Comparison of ENCODE assay signal across 8 cellular contexts in the genomic region with DNA sequence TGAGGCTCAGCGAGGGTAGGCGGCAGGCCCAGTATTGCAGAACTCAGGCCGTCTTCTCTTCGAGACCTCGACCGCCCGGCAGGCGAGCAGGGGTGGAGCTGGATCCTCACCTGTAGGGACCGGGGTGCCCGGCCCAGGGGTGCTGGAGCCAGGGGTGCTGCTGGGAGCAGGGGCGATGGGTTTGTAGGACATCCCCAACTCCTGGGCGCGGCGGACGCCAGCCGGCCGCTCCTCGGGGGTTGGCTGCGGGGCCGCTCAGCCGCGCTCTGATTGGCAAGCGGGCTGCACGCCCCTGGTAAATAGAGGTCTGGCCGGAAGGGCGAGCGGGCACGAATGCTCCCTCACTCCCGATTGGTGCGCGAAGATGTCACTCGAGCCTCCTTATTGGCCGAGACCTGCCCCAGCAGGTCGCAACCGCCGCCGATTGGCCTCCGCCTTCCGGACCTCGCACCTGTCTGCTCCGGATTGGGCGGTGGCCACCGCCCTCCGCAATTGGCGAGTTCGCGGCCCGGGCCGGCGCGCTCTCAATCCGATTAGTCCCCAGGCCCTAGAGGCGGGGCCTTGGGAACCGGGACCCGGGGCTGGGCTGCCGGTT. TPM values are rescaled to one million over a fixed set of nuclear protein-coding genes. Genes with fewer than 3 reads are reported as not detected.
DNase-seq lines count a peak whose midpoint lies in the region; ATAC-seq lines count a peak whose summit lies in the region.

A gene with protein sequence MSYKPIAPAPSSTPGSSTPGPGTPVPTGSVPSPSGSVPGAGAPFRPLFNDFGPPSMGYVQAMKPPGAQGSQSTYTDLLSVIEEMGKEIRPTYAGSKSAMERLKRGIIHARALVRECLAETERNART (minus strand): TSS at position 272 of the 595 bp plus-strand sequence. CDS start 80 bp downstream, at position 192.

- H4K8ac ChIP-seq in mesendoderm (ENCODE audit: low read depth, low read length): no peak within 1 kb of the TSS

- H3K4me3 ChIP-seq in NT2/D1 (ENCODE audit: insufficient read length, low read depth) (peak within 1 kb of the TSS; percentile 97), endocrine pancreas (ENCODE audit: control insufficient read depth, insufficient read depth, low read length) (no peak within 1 kb of the TSS), mesendoderm (ENCODE audit: low read length) (peak within 1 kb of the TSS; percentile 86)

- ATAC-seq in GM21381 (IDR thresholded peaks at IDR 0.05; ENCODE audit: unreplicated experiment): peak; percentile 69
- ATAC-seq in activated CD8-positive, alpha-beta memory T cell treated with anti-CD3 and anti-CD28 coated beads, Interleukin-2, amount 10 ng/mL, durations not matched to agents 7 days and 5 days: peak; percentile 80

- H3K36me3 ChIP-seq in NT2/D1 (ENCODE audit: insufficient read depth, insufficient read length, low read length) (peaks cover 16% of the 10 kb centered on the region), endocrine pancreas (ENCODE audit: control insufficient read depth, insufficient read depth, low read length) (no peaks in the 10 kb centered on the region), mesendoderm (ENCODE audit: control insufficient read depth, insufficient read depth, low read length) (no peaks in the 10 kb centered on the region)

- H3K4ac ChIP-seq in mesendoderm (ENCODE audit: low read depth, low read length): no peak within 1 kb of the TSS

- H3K27me3 ChIP-seq in NT2/D1 (ENCODE audit: insufficient read depth, insufficient read length) (peaks cover 12% of the 10 kb centered on the region), endocrine pancreas (ENCODE audit: control insufficient read depth, insufficient read depth, low read length) (no peaks in the 10 kb centered on the region), mesendoderm (ENCODE audit: insufficient read depth, low read length, poor library complexity) (no peaks in the 10 kb centered on the region)

- H3K9me3 Mint-ChIP-seq in activated CD8-positive, alpha-beta memory T cell treated with anti-CD3 and anti-CD28 coated beads, Interleukin-2, amount 10 ng/mL, durations not matched to agents 7 days and 5 days (ENCODE audit: low read depth): no peaks in the 10 kb centered on the region

- H3K36me3 Mint-ChIP-seq in activated CD8-positive, alpha-beta memory T cell treated with anti-CD3 and anti-CD28 coated beads, Interleukin-2, amount 10 ng/mL, durations not matched to agents 7 days and 5 days: peaks cover 10% of the 10 kb centered on the region

- H3K4me2 ChIP-seq in mesendoderm (ENCODE audit: low read length): peak within 1 kb of the TSS; percentile 92

- H3K23ac ChIP-seq in mesendoderm (ENCODE audit: low read length): peak within 1 kb of the TSS; percentile 80

- no CpG with 5 or more reads among the region's 56 CpGs for WGBS in mesendoderm (ENCODE audit: extremely low coverage, insufficient coverage, low lambda C conversion rate)

- no peaks in the 10 kb centered on the region for H3K79me2 ChIP-seq in mesendoderm (ENCODE audit: control insufficient read depth, insufficient read depth, low read length)

- H2BK120ac ChIP-seq in mesendoderm (ENCODE audit: low read depth, low read length): no peak within 1 kb of the TSS

- H3K27ac Mint-ChIP-seq in activated CD8-positive, alpha-beta memory T cell treated with anti-CD3 and anti-CD28 coated beads, Interleukin-2, amount 10 ng/mL, durations not matched to agents 7 days and 5 days: peak within 1 kb of the TSS; percentile 94

- H2AK5ac ChIP-seq in mesendoderm (ENCODE audit: low read length): no peak within 1 kb of the TSS

- H3K4me1 ChIP-seq in NT2/D1 (ENCODE audit: insufficient read depth, insufficient read length): peaks cover 25% of the 10 kb centered on the region
- H3K4me1 ChIP-seq in endocrine pancreas (ENCODE audit: control insufficient read depth, insufficient read depth, low read length): no peaks in the 10 kb centered on the region
- peaks cover 10% of the 10 kb centered on the region for H3K4me1 ChIP-seq in mesendoderm (ENCODE audit: control insufficient read depth, low read depth, low read length)

- H3K27ac ChIP-seq in mesendoderm (ENCODE audit: low read depth, low read length): peak within 1 kb of the TSS; percentile 90

- H3K27me3 Mint-ChIP-seq in activated CD8-positive, alpha-beta memory T cell treated with anti-CD3 and anti-CD28 coated beads, Interleukin-2, amount 10 ng/mL, durations not matched to agents 7 days and 5 days: peaks cover 14% of the 10 kb centered on the region

- peak within 1 kb of the TSS; percentile 86 for H3K9ac ChIP-seq in NT2/D1 (ENCODE audit: insufficient read length, low read depth)
- H3K9ac ChIP-seq in endocrine pancreas (ENCODE audit: control insufficient read depth, insufficient read depth, low read length): peak within 1 kb of the TSS; percentile 82
- H3K9ac ChIP-seq in mesendoderm (ENCODE audit: low read length): peak within 1 kb of the TSS; percentile 93

- H3K4me1 Mint-ChIP-seq in activated CD8-positive, alpha-beta memory T cell treated with anti-CD3 and anti-CD28 coated beads, Interleukin-2, amount 10 ng/mL, durations not matched to agents 7 days and 5 days: peaks cover 43% of the 10 kb centered on the region

- CTCF ChIA-PET in activated CD8-positive, alpha-beta memory T cell treated with anti-CD3 and anti-CD28 coated beads, Interleukin-2, amount 10 ng/mL, durations not matched to agents 7 days and 5 days (lab: Charles Lee): interaction anchor here (0.7 to 1.5 kb wide), 7 partner anchors 20 to 162 kb away, joined by 3 to 5 read pairs (median 3); a partner anchor contains a TSS

- H3K56ac ChIP-seq in mesendoderm (ENCODE audit: low read length): peak within 1 kb of the TSS; percentile 98

- H4K5ac ChIP-seq in mesendoderm (ENCODE audit: low read length): no peak within 1 kb of the TSS

- no peak within 1 kb of the TSS for H2BK5ac ChIP-seq in mesendoderm (ENCODE audit: low read length)

- peak within 1 kb of the TSS; percentile 92 for H3K4me3 Mint-ChIP-seq in activated CD8-positive, alpha-beta memory T cell treated with anti-CD3 and anti-CD28 coated beads, Interleukin-2, amount 10 ng/mL, durations not matched to agents 7 days and 5 days

- peaks cover 13% of the 10 kb centered on the region for H3K79me1 ChIP-seq in mesendoderm (ENCODE audit: low read length)

- peak within 1 kb of the TSS; percentile 62 for H3K18ac ChIP-seq in mesendoderm (ENCODE audit: low read length)

- H3K9me3 ChIP-seq in NT2/D1 (ENCODE audit: insufficient read depth, low read length) (no peaks in the 10 kb centered on the region), endocrine pancreas (ENCODE audit: control insufficient read depth, low read length) (no peaks in the 10 kb centered on the region)

- no peak within 1 kb of the TSS for H2BK15ac ChIP-seq in mesendoderm (replicated peaks; ENCODE audit: low read depth)

- DNase-seq in COR-L47 (lab: John Stamatoyannopoulos, UW): peak; percentile 100
- peak; percentile 60 to 99 (median 98) for DNase-seq in HUDEP-2 (lab: John Stamatoyannopoulos, UW; ENCODE audit: unreplicated experiment in 76 of 76)
- DNase-seq in NT2/D1 (ENCODE audit: low read depth, low spot score): peak; percentile 99
- peak; percentile 100 for DNase-seq in activated CD8-positive, alpha-beta memory T cell treated with anti-CD3 and anti-CD28 coated beads, Interleukin-2, amount 10 ng/mL, durations not matched to agents 7 days and 5 days
- peak; percentile 100 for DNase-seq in mesendoderm
- DNase-seq in stimulated activated CD8-positive, alpha-beta memory T cell treated with anti-CD3 and anti-CD28 coated beads, Interleukin-15, amount 100 ng/mL, for 1 hour (ENCODE audit: low read depth): peak; percentile 91

RNA-seq across cellular contexts. Expression of the gene that starts here (rescaled TPM):
- total RNA-seq in activated CD8-positive, alpha-beta memory T cell treated with anti-CD3 and anti-CD28 coated beads, Interleukin-2, amount 10 ng/mL, durations not matched to agents 7 days and 5 days: 100 to 1,000 TPM in 1 of 2 experiments, 10 to 100 TPM in 1; 95.2 to 104 TPM
- 46.8 TPM for polyA plus RNA-seq in mesendoderm (2013, experiment 1 of 2)
- 48.6 TPM for polyA plus RNA-seq in mesendoderm (2013, experiment 2 of 2)
